In the genomic region with DNA sequence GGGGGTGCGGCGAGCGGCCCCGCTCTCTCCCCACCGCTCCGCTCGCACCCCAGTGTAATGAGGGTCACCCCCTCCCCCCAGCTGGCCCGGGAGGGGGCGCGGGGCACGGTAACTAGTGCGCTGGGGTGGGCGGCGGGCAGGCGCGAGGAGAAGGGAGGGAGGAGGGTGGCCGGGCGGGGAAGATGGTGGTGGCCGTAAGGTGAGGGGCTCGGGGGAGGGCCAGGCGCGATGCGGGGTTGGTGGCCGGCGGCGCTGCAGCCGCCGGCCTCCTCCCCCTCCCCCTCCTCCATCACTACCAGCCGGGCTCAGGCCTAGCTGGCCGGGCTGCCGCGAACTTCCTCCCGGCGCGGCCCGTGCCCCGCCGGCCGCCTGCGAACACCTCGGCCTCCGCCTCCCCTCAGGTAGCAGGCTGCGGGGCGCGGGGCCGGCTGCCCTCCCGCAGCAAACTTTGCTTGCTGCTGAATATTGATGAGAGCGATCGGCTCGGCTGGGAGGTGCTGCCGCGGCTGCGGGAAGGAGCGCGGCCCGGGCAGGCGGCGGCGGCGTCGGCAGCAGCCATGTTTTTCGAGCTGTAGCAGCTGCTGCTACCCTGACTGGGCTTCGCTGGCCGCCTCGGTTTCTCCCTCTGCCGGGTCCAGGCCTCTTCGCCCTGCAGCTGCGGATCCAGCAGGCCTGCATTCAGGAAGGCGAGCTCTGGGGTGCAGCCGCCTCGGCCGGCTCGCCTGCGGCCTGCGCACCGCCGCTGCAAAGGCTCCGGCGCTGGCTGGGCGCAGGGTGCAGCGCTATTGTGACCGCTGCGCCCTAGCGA, we compare ENCODE assay signal across 1 cellular context.
TF ChIP-seq lines count a peak whose summit lies in the region.

No MANE protein-coding gene starts in this region.

TF ChIP-seq in GM12878, 131 proteins besides CTCF, POLR2A, EP300 and RAD21 (continued from another document and continues in another):
- peak; percentile 4; the same call in 1 of the 2 replicates for TF ChIP-seq RUNX3 (IDR thresholded peaks at IDR 0.05; ENCODE audit: low read length)
- TF ChIP-seq, protein P1, sequence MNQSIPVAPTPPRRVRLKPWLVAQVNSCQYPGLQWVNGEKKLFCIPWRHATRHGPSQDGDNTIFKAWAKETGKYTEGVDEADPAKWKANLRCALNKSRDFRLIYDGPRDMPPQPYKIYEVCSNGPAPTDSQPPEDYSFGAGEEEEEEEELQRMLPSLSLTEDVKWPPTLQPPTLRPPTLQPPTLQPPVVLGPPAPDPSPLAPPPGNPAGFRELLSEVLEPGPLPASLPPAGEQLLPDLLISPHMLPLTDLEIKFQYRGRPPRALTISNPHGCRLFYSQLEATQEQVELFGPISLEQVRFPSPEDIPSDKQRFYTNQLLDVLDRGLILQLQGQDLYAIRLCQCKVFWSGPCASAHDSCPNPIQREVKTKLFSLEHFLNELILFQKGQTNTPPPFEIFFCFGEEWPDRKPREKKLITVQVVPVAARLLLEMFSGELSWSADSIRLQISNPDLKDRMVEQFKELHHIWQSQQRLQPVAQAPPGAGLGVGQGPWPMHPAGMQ (IDR thresholded peaks at IDR 0.05; ENCODE audit: borderline replicate concordance): no peak
- TF ChIP-seq, protein P2, sequence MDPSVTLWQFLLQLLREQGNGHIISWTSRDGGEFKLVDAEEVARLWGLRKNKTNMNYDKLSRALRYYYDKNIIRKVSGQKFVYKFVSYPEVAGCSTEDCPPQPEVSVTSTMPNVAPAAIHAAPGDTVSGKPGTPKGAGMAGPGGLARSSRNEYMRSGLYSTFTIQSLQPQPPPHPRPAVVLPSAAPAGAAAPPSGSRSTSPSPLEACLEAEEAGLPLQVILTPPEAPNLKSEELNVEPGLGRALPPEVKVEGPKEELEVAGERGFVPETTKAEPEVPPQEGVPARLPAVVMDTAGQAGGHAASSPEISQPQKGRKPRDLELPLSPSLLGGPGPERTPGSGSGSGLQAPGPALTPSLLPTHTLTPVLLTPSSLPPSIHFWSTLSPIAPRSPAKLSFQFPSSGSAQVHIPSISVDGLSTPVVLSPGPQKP (IDR thresholded peaks at IDR 0.05; ENCODE audit: low read depth, low read length): no peak
- TF ChIP-seq CBX5 (IDR thresholded peaks at IDR 0.05; ENCODE audit: low read depth): no peak
- TF ChIP-seq MYC (IDR thresholded peaks at IDR 0.05; ENCODE audit: insufficient read depth, insufficient read length, insufficient replicate concordance, low read length, severe bottlenecking): peak; percentile 1
- no peak for TF ChIP-seq ESRRA (IDR thresholded peaks at IDR 0.05; ENCODE audit: low read length)
- TF ChIP-seq RFX5 (IDR thresholded peaks at IDR 0.05; ENCODE audit: low read depth, low read length): no peak
- no peak for TF ChIP-seq SUZ12 (IDR thresholded peaks at IDR 0.05; ENCODE audit: unreplicated experiment)
- no peak for TF ChIP-seq PAX5 (IDR thresholded peaks at IDR 0.05; ENCODE audit: borderline replicate concordance, low read depth, low read length)
- TF ChIP-seq, protein P3, sequence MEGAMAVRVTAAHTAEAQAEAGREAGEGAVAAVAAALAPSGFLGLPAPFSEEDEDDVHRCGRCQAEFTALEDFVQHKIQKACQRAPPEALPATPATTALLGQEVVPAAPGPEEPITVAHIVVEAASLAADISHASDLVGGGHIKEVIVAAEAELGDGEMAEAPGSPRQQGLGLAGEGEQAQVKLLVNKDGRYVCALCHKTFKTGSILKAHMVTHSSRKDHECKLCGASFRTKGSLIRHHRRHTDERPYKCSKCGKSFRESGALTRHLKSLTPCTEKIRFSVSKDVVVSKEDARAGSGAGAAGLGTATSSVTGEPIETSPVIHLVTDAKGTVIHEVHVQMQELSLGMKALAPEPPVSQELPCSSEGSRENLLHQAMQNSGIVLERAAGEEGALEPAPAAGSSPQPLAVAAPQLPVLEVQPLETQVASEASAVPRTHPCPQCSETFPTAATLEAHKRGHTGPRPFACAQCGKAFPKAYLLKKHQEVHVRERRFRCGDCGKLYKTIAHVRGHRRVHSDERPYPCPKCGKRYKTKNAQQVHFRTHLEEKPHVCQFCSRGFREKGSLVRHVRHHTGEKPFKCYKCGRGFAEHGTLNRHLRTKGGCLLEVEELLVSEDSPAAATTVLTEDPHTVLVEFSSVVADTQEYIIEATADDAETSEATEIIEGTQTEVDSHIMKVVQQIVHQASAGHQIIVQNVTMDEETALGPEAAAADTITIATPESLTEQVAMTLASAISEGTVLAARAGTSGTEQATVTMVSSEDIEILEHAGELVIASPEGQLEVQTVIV (IDR thresholded peaks at IDR 0.05; ENCODE audit: borderline replicate concordance, partially characterized antibody): no peak
- no peak for TF ChIP-seq RELA (IDR thresholded peaks at IDR 0.05; ENCODE audit: borderline replicate concordance, partially characterized antibody)
- TF ChIP-seq, protein P4, sequence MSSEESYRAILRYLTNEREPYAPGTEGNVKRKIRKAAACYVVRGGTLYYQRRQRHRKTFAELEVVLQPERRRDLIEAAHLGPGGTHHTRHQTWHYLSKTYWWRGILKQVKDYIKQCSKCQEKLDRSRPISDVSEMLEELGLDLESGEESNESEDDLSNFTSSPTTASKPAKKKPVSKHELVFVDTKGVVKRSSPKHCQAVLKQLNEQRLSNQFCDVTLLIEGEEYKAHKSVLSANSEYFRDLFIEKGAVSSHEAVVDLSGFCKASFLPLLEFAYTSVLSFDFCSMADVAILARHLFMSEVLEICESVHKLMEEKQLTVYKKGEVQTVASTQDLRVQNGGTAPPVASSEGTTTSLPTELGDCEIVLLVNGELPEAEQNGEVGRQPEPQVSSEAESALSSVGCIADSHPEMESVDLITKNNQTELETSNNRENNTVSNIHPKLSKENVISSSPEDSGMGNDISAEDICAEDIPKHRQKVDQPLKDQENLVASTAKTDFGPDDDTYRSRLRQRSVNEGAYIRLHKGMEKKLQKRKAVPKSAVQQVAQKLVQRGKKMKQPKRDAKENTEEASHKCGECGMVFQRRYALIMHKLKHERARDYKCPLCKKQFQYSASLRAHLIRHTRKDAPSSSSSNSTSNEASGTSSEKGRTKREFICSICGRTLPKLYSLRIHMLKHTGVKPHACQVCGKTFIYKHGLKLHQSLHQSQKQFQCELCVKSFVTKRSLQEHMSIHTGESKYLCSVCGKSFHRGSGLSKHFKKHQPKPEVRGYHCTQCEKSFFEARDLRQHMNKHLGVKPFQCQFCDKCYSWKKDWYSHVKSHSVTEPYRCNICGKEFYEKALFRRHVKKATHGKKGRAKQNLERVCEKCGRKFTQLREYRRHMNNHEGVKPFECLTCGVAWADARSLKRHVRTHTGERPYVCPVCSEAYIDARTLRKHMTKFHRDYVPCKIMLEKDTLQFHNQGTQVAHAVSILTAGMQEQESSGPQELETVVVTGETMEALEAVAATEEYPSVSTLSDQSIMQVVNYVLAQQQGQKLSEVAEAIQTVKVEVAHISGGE (CRISPR knock-in tag; IDR thresholded peaks at IDR 0.05): no peak
- no peak for TF ChIP-seq PAX8 (IDR thresholded peaks at IDR 0.05)
- TF ChIP-seq SUPT20H (IDR thresholded peaks at IDR 0.05; ENCODE audit: borderline replicate concordance, control insufficient read depth, low read depth, low read length): no peak
- TF ChIP-seq EED (IDR thresholded peaks at IDR 0.05; ENCODE audit: low read depth): no peak; the same call in 1 of the 2 replicates
- TF ChIP-seq POU2F2 (IDR thresholded peaks at IDR 0.05; ENCODE audit: borderline replicate concordance, low read depth, low read length): no peak; the same call in 2 of the 3 replicates
- 0 out of 2 replicates have a peak, but pooled peaks have one; percentile 26 for TF ChIP-seq POLR2AphosphoS5 (IDR thresholded peaks at IDR 0.05; ENCODE audit: low read length)
- TF ChIP-seq, protein P5, sequence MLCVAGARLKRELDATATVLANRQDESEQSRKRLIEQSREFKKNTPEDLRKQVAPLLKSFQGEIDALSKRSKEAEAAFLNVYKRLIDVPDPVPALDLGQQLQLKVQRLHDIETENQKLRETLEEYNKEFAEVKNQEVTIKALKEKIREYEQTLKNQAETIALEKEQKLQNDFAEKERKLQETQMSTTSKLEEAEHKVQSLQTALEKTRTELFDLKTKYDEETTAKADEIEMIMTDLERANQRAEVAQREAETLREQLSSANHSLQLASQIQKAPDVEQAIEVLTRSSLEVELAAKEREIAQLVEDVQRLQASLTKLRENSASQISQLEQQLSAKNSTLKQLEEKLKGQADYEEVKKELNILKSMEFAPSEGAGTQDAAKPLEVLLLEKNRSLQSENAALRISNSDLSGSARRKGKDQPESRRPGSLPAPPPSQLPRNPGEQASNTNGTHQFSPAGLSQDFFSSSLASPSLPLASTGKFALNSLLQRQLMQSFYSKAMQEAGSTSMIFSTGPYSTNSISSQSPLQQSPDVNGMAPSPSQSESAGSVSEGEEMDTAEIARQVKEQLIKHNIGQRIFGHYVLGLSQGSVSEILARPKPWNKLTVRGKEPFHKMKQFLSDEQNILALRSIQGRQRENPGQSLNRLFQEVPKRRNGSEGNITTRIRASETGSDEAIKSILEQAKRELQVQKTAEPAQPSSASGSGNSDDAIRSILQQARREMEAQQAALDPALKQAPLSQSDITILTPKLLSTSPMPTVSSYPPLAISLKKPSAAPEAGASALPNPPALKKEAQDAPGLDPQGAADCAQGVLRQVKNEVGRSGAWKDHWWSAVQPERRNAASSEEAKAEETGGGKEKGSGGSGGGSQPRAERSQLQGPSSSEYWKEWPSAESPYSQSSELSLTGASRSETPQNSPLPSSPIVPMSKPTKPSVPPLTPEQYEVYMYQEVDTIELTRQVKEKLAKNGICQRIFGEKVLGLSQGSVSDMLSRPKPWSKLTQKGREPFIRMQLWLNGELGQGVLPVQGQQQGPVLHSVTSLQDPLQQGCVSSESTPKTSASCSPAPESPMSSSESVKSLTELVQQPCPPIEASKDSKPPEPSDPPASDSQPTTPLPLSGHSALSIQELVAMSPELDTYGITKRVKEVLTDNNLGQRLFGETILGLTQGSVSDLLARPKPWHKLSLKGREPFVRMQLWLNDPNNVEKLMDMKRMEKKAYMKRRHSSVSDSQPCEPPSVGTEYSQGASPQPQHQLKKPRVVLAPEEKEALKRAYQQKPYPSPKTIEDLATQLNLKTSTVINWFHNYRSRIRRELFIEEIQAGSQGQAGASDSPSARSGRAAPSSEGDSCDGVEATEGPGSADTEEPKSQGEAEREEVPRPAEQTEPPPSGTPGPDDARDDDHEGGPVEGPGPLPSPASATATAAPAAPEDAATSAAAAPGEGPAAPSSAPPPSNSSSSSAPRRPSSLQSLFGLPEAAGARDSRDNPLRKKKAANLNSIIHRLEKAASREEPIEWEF (IDR thresholded peaks at IDR 0.05; ENCODE audit: insufficient replicate concordance, low read depth, low read length): no peak
- no peak for TF ChIP-seq MEF2B (IDR thresholded peaks at IDR 0.05; ENCODE audit: partially characterized antibody, poor library complexity, severe bottlenecking)
- no peak for TF ChIP-seq STAT1 (conservative IDR thresholded peaks at IDR 0.05)
- no peak for TF ChIP-seq SREBF1 (IDR thresholded peaks at IDR 0.05; ENCODE audit: low read length)
- TF ChIP-seq, protein P6, sequence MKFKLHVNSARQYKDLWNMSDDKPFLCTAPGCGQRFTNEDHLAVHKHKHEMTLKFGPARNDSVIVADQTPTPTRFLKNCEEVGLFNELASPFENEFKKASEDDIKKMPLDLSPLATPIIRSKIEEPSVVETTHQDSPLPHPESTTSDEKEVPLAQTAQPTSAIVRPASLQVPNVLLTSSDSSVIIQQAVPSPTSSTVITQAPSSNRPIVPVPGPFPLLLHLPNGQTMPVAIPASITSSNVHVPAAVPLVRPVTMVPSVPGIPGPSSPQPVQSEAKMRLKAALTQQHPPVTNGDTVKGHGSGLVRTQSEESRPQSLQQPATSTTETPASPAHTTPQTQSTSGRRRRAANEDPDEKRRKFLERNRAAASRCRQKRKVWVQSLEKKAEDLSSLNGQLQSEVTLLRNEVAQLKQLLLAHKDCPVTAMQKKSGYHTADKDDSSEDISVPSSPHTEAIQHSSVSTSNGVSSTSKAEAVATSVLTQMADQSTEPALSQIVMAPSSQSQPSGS (IDR thresholded peaks at IDR 0.05; ENCODE audit: low read length): no peak
- TF ChIP-seq MTA2 (IDR thresholded peaks at IDR 0.05; ENCODE audit: low read depth): no peak
- peak; percentile 15; the same call in 1 of the 2 replicates for TF ChIP-seq TAF1 (IDR thresholded peaks at IDR 0.05; ENCODE audit: borderline replicate concordance, low read depth, low read length)
- TF ChIP-seq SPI1 (IDR thresholded peaks at IDR 0.05; ENCODE audit: borderline replicate concordance, insufficient read depth, low read depth, low read length): peak; percentile 42; the same call in 1 of the 2 replicates
- no peak for TF ChIP-seq ZNF217 (IDR thresholded peaks at IDR 0.05)
- no peak for TF ChIP-seq EZH2 (IDR thresholded peaks at IDR 0.05; ENCODE audit: borderline replicate concordance, control insufficient read depth, low read depth, low read length)
- TF ChIP-seq, protein P7, sequence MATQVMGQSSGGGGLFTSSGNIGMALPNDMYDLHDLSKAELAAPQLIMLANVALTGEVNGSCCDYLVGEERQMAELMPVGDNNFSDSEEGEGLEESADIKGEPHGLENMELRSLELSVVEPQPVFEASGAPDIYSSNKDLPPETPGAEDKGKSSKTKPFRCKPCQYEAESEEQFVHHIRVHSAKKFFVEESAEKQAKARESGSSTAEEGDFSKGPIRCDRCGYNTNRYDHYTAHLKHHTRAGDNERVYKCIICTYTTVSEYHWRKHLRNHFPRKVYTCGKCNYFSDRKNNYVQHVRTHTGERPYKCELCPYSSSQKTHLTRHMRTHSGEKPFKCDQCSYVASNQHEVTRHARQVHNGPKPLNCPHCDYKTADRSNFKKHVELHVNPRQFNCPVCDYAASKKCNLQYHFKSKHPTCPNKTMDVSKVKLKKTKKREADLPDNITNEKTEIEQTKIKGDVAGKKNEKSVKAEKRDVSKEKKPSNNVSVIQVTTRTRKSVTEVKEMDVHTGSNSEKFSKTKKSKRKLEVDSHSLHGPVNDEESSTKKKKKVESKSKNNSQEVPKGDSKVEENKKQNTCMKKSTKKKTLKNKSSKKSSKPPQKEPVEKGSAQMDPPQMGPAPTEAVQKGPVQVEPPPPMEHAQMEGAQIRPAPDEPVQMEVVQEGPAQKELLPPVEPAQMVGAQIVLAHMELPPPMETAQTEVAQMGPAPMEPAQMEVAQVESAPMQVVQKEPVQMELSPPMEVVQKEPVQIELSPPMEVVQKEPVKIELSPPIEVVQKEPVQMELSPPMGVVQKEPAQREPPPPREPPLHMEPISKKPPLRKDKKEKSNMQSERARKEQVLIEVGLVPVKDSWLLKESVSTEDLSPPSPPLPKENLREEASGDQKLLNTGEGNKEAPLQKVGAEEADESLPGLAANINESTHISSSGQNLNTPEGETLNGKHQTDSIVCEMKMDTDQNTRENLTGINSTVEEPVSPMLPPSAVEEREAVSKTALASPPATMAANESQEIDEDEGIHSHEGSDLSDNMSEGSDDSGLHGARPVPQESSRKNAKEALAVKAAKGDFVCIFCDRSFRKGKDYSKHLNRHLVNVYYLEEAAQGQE (IDR thresholded peaks at IDR 0.05; ENCODE audit: low read depth, low read length): no peak
